Comparison of ENCODE assay signal across 8 cellular contexts in the genomic region with DNA sequence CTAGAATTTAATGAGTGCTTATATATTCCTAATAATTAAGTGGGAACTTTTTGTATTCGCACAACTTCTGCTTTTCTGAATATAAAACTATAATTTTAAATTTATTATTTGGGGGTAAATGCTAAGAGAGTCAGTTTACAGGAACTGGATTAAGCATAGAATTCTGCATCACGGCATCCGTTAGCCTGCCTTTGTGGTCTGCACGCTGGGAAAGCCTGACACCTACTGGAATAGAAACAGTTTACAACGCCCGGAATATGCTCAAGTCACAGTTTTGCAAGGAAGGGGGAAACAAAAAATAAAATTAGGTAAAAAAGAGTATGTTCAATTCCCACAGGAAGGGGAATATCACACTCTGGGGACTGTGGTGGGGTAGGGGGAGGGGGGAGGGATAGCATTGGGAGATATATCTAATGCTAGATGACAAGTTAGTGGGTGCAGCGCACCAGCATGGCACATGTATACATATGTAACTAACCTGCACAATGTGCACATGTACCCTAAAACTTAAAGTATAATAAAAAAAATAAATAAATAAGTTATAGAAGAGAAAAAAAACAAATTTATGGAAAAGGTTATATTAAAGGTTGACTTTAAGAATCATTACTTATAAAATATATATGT. TPM values are rescaled to one million over a fixed set of nuclear protein-coding genes. Genes with fewer than 3 reads are reported as not detected.
DNase-seq lines count a peak whose midpoint lies in the region; ATAC-seq and TF ChIP-seq lines count a peak whose summit lies in the region.
"Not testable (repeated sequence)": the region's sequence is repeated elsewhere in the genome, so short reads cannot be mapped to it uniquely, and the experiment has no call there.

No MANE protein-coding gene starts in this region.

- RAD21 ChIA-PET in HCT116 (lab: Charles Lee; ENCODE audit: low non-redundant PET in 1 of 2, low total read pairs in 2 of 2, uncharacterized antibody in 2 of 2, unreplicated experiment in 2 of 2), result not testable (repeated sequence)

- H3K79me2 ChIP-seq in HCT116 (ENCODE audit: insufficient read depth, low read length), result not testable (repeated sequence)

- intact Hi-C loops in HCT116 (cut with micrococcal nuclease), result loop anchor here (1.0 to 10.0 kb wide), 6 partner anchors 241 to 677 kb away; no protein-coding TSS in a partner anchor
- intact Hi-C loops in stomach (cut with DNase I; ENCODE audit: low total_unique reads), result not testable (repeated sequence)

- H4K20me1 ChIP-seq in HCT116 (ENCODE audit: insufficient read depth), result not testable (repeated sequence)

- not testable (repeated sequence) for H3K9ac ChIP-seq in HCT116 (ENCODE audit: low read length)

- POLR2A ChIA-PET in HCT116 (lab: Charles Lee), result not testable (repeated sequence)

- H3K27ac ChIP-seq in HCT116 (ENCODE audit: low read depth, low read length); Peyer's patch; stomach: not testable (repeated sequence)

- not testable (repeated sequence) for H3K9me2 ChIP-seq in HCT116 (ENCODE audit: insufficient read depth)

- H3K4me3 Mint-ChIP-seq in activated T-cell treated with anti-CD3 and anti-CD28 coated beads, Interleukin-2, amount 50 U/mL, for 4 hours, result not testable (repeated sequence)

- ATAC-seq in HCT116 (peak; percentile 94), esophagus mucosa (peak; percentile 68)
- ATAC-seq in activated T-cell treated with anti-CD3 and anti-CD28 coated beads, Interleukin-2, amount 50 U/mL, for 4 hours, result peak; percentile 81 to 84

- H3K36me3 Mint-ChIP-seq in activated T-cell treated with anti-CD3 and anti-CD28 coated beads, Interleukin-2, amount 50 U/mL, for 4 hours (ENCODE audit: insufficient read depth), result not testable (repeated sequence)

- H3K4me2 ChIP-seq in HCT116 (ENCODE audit: low read length), result not testable (repeated sequence)

- not testable (repeated sequence) for H3K4me3 ChIP-seq in GM06990 (replicated peaks; ENCODE audit: low read depth, low read length); HCT116 (replicated peaks in 1 of 2; ENCODE audit: low read depth in 1 of 2, low read length in 2 of 2); Peyer's patch; stomach

- WGBS in stomach, 5 donors, result 1 to 16% (median 1%) methylated on average over 6 to 7 of the region's 7 CpGs

- not testable (repeated sequence) for TF ChIP-seq EP300 in stomach (IDR thresholded peaks at IDR 0.05)

- TF ChIP-seq POLR2A in HCT116 (IDR thresholded peaks at IDR 0.05; ENCODE audit: borderline replicate concordance, extremely low read depth, insufficient read depth, insufficient read length); Peyer's patch (IDR thresholded peaks at IDR 0.05); stomach (IDR thresholded peaks at IDR 0.05): not testable (repeated sequence)

- BruUV-seq in HCT116 (replicated peaks; lab: Mats Ljungman, UMichigan), result not testable (repeated sequence)

- not testable (repeated sequence) for H3K9me3 Mint-ChIP-seq in activated T-cell treated with anti-CD3 and anti-CD28 coated beads, Interleukin-2, amount 50 U/mL, for 4 hours

- TF ChIP-seq RAD21 in HCT116 (IDR thresholded peaks at IDR 0.05; ENCODE audit: low read depth), result peak; percentile 79

- DNase-seq in GM06990 (ENCODE audit: extremely low read depth, insufficient read length), result not testable (repeated sequence)
- DNase-seq in HCT116 (ENCODE audit: low read depth, low spot score) (peak; percentile 36), Peyer's patch (peak in 2 of 3 donors; percentile 39 to 72), mucosa of gallbladder (ENCODE audit: low spot score) (peak; percentile 53), stomach (peak; percentile 51)
- peak; percentile 28 for DNase-seq in activated T-cell treated with anti-CD3 and anti-CD28 coated beads, Interleukin-2, amount 50 U/mL, for 4 hours

- H2AFZ ChIP-seq in HCT116 (ENCODE audit: low read depth, low read length, poor library complexity, severe bottlenecking), result peak overlapping the region; percentile 36

- TF ChIP-seq CTCF in GM06990 (IDR thresholded peaks at IDR 0.05; ENCODE audit: insufficient read depth, low read length, poor library complexity, severe bottlenecking), result peak; percentile 73
- TF ChIP-seq CTCF in HCT116 (IDR thresholded peaks at IDR 0.05 in 2 of 3, conservative IDR thresholded peaks at IDR 0.05 in 1 of 3; ENCODE audit: borderline replicate concordance in 1 of 3, insufficient read depth in 1 of 3, low read depth in 2 of 3, low read length in 2 of 3), result peak; percentile 56 to 66 (median 66); a peak in 5 of 6 replicates
- peak; percentile 61 for TF ChIP-seq CTCF in LNCAP (IDR thresholded peaks at IDR 0.05)
- TF ChIP-seq CTCF in Peyer's patch (IDR thresholded peaks at IDR 0.05), result peak in 5 of 6 experiments; percentile 14 to 70 (median 63)
- TF ChIP-seq CTCF in stomach (IDR thresholded peaks at IDR 0.05), result peak in 5 of 7 experiments; percentile 27 to 59 (median 42)

- not testable (repeated sequence) for H3K36me3 ChIP-seq in GM06990 (ENCODE audit: control insufficient read depth, insufficient read depth, low read length); HCT116 (ENCODE audit: control insufficient read depth in 1 of 2, insufficient read depth in 2 of 2, low read length in 2 of 2); Peyer's patch; stomach

- H3K9me3 ChIP-seq in HCT116 (ENCODE audit: control insufficient read depth in 1 of 2, insufficient read depth in 1 of 2, low read depth in 1 of 2, low read length in 2 of 2); Peyer's patch; stomach: not testable (repeated sequence)

- CTCF ChIA-PET in HCT116 (lab: Charles Lee), result interaction anchor here (1.0 to 1.7 kb wide), 2 partner anchors 244 to 464 kb away, joined by 3 to 5 read pairs; no protein-coding TSS in a partner anchor

- not testable (repeated sequence) for H3K27me3 Mint-ChIP-seq in activated T-cell treated with anti-CD3 and anti-CD28 coated beads, Interleukin-2, amount 50 U/mL, for 4 hours (ENCODE audit: low read depth)

- not testable (repeated sequence) for H3K4me1 ChIP-seq in HCT116 (ENCODE audit: control insufficient read depth in 1 of 2, insufficient read depth in 2 of 2, low read length in 2 of 2); Peyer's patch
- H3K4me1 ChIP-seq in stomach, result peaks cover 0 to 23% (median 13%) of the 10 kb centered on the region in 4 donors

- H3K4me1 Mint-ChIP-seq in activated T-cell treated with anti-CD3 and anti-CD28 coated beads, Interleukin-2, amount 50 U/mL, for 4 hours (ENCODE audit: low read depth), result not testable (repeated sequence)

- H3K27me3 ChIP-seq in GM06990 (replicated peaks; ENCODE audit: control insufficient read depth, insufficient read depth, low read length); HCT116 (ENCODE audit: insufficient read depth, low read length); Peyer's patch; stomach: not testable (repeated sequence)

RNA-seq across cellular contexts. Expression of gene MMRN1, which starts 7.3 kb away (rescaled TPM):
- total RNA-seq in HCT116 (2021; ENCODE audit: unreplicated experiment) (0.12 TPM), Peyer's patch (10 to 100 TPM; 13.5 to 30.2 (median 22.2) TPM), esophagus mucosa (6.8 TPM), mucosa of gallbladder (12.5 TPM), stomach (10 to 100 TPM in 3 of 5 donors, 1 to 10 TPM in 1, under 1 TPM in 1; 0.58 to 73.8 (median 10.1) TPM)
- 0.01 and 0.04 TPM in 2 replicates for polyA plus RNA-seq in HCT116 (2012)
- under 1 TPM; 0.18 to 0.23 (median 0.19) TPM for total RNA-seq in activated T-cell treated with anti-CD3 and anti-CD28 coated beads, Interleukin-2, amount 50 U/mL, for 4 hours
- 1 to 10 TPM in 2 of 3 donors, under 1 TPM in 1; 0.93 to 3.8 (median 3.7) TPM for polyA plus RNA-seq in stomach
